1 cellular context compared by ENCODE assay signal in genomic region chr5:80470631-80471030, GRCh38. TPM values are rescaled to one million over a fixed set of nuclear protein-coding genes. Genes with fewer than 3 reads are reported as not detected.
"Had no signal": no experiment of that assay in that cellular context is flagged by ENCODE, and none has a peak within 500 bp of the region (broad histone marks: within the 10 kb centered on the region; RNA-seq: fewer than 3 reads in every experiment).

No MANE protein-coding gene starts in this region.

RNA-seq across cellular contexts. Expression of gene FAM151B, which starts 17.3 kb away (rescaled TPM):
- polyA plus RNA-seq: IgD-negative memory B cell had no signal
